ENCODE assay signal across 8 cellular contexts in genomic region chr6:3063733-3064700, GRCh38. TPM values are rescaled to one million over a fixed set of nuclear protein-coding genes. Genes with fewer than 3 reads are reported as not detected.
DNase-seq lines count a peak whose midpoint lies in the region; ATAC-seq and TF ChIP-seq lines count a peak whose summit lies in the region.

No MANE protein-coding gene starts in this region.

- H3K4me1 ChIP-seq in HCT116 (ENCODE audit: control insufficient read depth in 1 of 2, insufficient read depth in 2 of 2, low read length in 2 of 2) (peaks cover 22 to 38% of the 10 kb centered on the region in 2 experiments), adipocyte (ENCODE audit: control insufficient read depth, insufficient read depth, low read length) (peaks cover 7% of the 10 kb centered on the region), transverse colon (peaks cover 0 to 24% (median 13%) of the 10 kb centered on the region in 4 donors)

- H3K27ac ChIP-seq in HCT116 (ENCODE audit: low read depth, low read length), result peak overlapping the region; percentile 78
- H3K27ac ChIP-seq in transverse colon, result peak overlapping the region; percentile 91 to 99 (median 96)

- H3K79me2 ChIP-seq in HCT116 (ENCODE audit: insufficient read depth, low read length), result peaks cover 13% of the 10 kb centered on the region

- peak; percentile 87 for ATAC-seq in HCT116

- TF ChIP-seq CTCF in HCT116 (IDR thresholded peaks at IDR 0.05 in 2 of 3, conservative IDR thresholded peaks at IDR 0.05 in 1 of 3; ENCODE audit: borderline replicate concordance in 1 of 3, insufficient read depth in 1 of 3, low read depth in 2 of 3, low read length in 2 of 3) (no peak), transverse colon (IDR thresholded peaks at IDR 0.05) (no peak)

- BruUV-seq in HCT116 (replicated peaks; lab: Mats Ljungman, UMichigan), result TSS peak; percentile 21

- TF ChIP-seq RAD21 in HCT116 (IDR thresholded peaks at IDR 0.05; ENCODE audit: low read depth), result no peak

- intact Hi-C loops in HCT116 (cut with micrococcal nuclease) (loop anchor here (2.0 to 10.0 kb wide), 2 partner anchors 65 to 299 kb away; partner anchors contain the start of genes NQO2 and WRNIP1), cardiac septum (cut with DNase I) (no loop called here), transverse colon (cut with DNase I; ENCODE audit: low total_unique reads) (no loop called here)

- RAD21 ChIA-PET in HCT116 (lab: Charles Lee; ENCODE audit: low non-redundant PET in 1 of 2, low total read pairs in 2 of 2, uncharacterized antibody in 2 of 2, unreplicated experiment in 2 of 2), result interaction anchor here in 1 of 2 experiments (1.0 kb wide), 1 partner anchor 62 kb away, joined by 3 read pairs; no protein-coding TSS in a partner anchor

- H3K27me3 ChIP-seq in HCT116 (ENCODE audit: insufficient read depth, low read length), result no peaks in the 10 kb centered on the region
- no peaks in the 10 kb centered on the region for H3K27me3 ChIP-seq in adipocyte (replicated peaks; ENCODE audit: control insufficient read depth, insufficient read depth, low read length)
- no peaks in the 10 kb centered on the region for H3K27me3 ChIP-seq in transverse colon

- CTCF ChIA-PET in HCT116 (lab: Charles Lee), result interaction anchor here (0.7 to 1.0 kb wide), 3 partner anchors 62 to 112 kb away, joined by 3 to 5 read pairs (median 3); no protein-coding TSS in a partner anchor

- no peaks in the 10 kb centered on the region for H3K9me2 ChIP-seq in HCT116 (ENCODE audit: insufficient read depth)

- peak overlapping the region; percentile 63 to 73 for H3K4me3 ChIP-seq in HCT116 (replicated peaks in 1 of 2; ENCODE audit: low read depth in 1 of 2, low read length in 2 of 2)
- peak overlapping the region; percentile 93 for H3K4me3 ChIP-seq in adipocyte (ENCODE audit: low read length)
- peak overlapping the region; percentile 39 to 88 (median 72) for H3K4me3 ChIP-seq in transverse colon

- H3K4me2 ChIP-seq in HCT116 (ENCODE audit: low read length), result peak overlapping the region; percentile 91

- no peaks in the 10 kb centered on the region for H4K20me1 ChIP-seq in HCT116 (ENCODE audit: insufficient read depth)

- POLR2A ChIA-PET in HCT116 (lab: Charles Lee), result interaction anchor here (0.7 to 1.2 kb wide), 9 partner anchors 10 to 311 kb away, joined by 3 to 12 read pairs (median 4); partner anchors contain the start of gene NQO2

- H2AFZ ChIP-seq in HCT116 (ENCODE audit: low read depth, low read length, poor library complexity, severe bottlenecking), result no peak overlapping the region

- H3K36me3 ChIP-seq in HCT116 (ENCODE audit: control insufficient read depth in 1 of 2, insufficient read depth in 2 of 2, low read length in 2 of 2) (no peaks in the 10 kb centered on the region), adipocyte (ENCODE audit: control insufficient read depth, insufficient read depth, low read length, severe bottlenecking) (no peaks in the 10 kb centered on the region), transverse colon (no peaks in the 10 kb centered on the region)

- TF ChIP-seq EP300 in transverse colon (IDR thresholded peaks at IDR 0.05; ENCODE audit: low read depth), result no peak

- in situ Hi-C loops in transverse colon (cut with MboI; ENCODE audit: low pct_ligation_motif_present in 1 of 4, low pct_unique_long_range_greater_than_20kb in 1 of 4, low sequenced_read_pairs in 3 of 4), result no loop called here

- TF ChIP-seq POLR2A in HCT116 (IDR thresholded peaks at IDR 0.05; ENCODE audit: borderline replicate concordance, extremely low read depth, insufficient read depth, insufficient read length) (peak; percentile 88), transverse colon (IDR thresholded peaks at IDR 0.05) (peak; percentile 99)

- WGBS in transverse colon (ENCODE audit: low coverage in 1 of 2), 2 donors, result 0 to 1% methylated on average over 2 to 52 of the region's 85 CpGs

- DNase-seq in GM04504 (ENCODE audit: low read depth), result peak; percentile 82
- peak; percentile 86 for DNase-seq in HCT116 (ENCODE audit: low read depth, low spot score)
- DNase-seq in NCI-H1048 (lab: John Stamatoyannopoulos, UW), result peak; percentile 50
- DNase-seq in SW480 (ENCODE audit: low spot score), result peak; percentile 84
- peak; percentile 96 for DNase-seq in adipocyte (ENCODE audit: low read depth)
- DNase-seq in cardiac septum (ENCODE audit: low spot score), result peak; percentile 99
- peak; percentile 88 for DNase-seq in pons (ENCODE audit: low spot score)
- peak; percentile 97 for DNase-seq in transverse colon

- H3K9ac ChIP-seq in HCT116 (ENCODE audit: low read length) (peak overlapping the region; percentile 73), adipocyte (ENCODE audit: low read length) (peak overlapping the region; percentile 90)

- H3K9me3 ChIP-seq in HCT116 (ENCODE audit: control insufficient read depth in 1 of 2, insufficient read depth in 1 of 2, low read depth in 1 of 2, low read length in 2 of 2) (no peaks in the 10 kb centered on the region), adipocyte (ENCODE audit: control insufficient read depth, low read length) (no peaks in the 10 kb centered on the region), transverse colon (no peaks in the 10 kb centered on the region)

TF ChIP-seq in HCT116, 20 proteins besides CTCF, POLR2A, EP300 and RAD21:
- TF ChIP-seq TCF7L2 (IDR thresholded peaks at IDR 0.05; ENCODE audit: borderline replicate concordance, extremely low read depth, insufficient read depth, insufficient read length) (peak; percentile 29), ATF3 (IDR thresholded peaks at IDR 0.05) (no peak), YY1 (IDR thresholded peaks at IDR 0.05; ENCODE audit: extremely low read depth, insufficient replicate concordance, low read depth, low read length) (peak; percentile 10), SIN3A (IDR thresholded peaks at IDR 0.05; ENCODE audit: low read depth) (peak; percentile 77; the same call in 1 of the 2 replicates), EZH2 (IDR thresholded peaks at IDR 0.05) (no peak), POLR2AphosphoS5 (IDR thresholded peaks at IDR 0.05; ENCODE audit: low read depth, low read length) (peak; percentile 95), ZFX (IDR thresholded peaks at IDR 0.05) (peak; percentile 30; the same call in 1 of the 2 replicates)

RNA-seq across cellular contexts. Expression of gene RIPK1, which starts 4.3 kb away (rescaled TPM):
- total RNA-seq in HCT116 (2021; ENCODE audit: unreplicated experiment) (19.1 TPM), cardiac septum (8.2 TPM), transverse colon (10 to 100 TPM; 12.1 to 46.0 (median 34.6) TPM)
- polyA plus RNA-seq in HCT116 (2012), result 11.2 and 13.9 TPM in 2 replicates

RNA-seq across cellular contexts. Expression of gene BPHL, which starts 54.5 kb away (rescaled TPM):
- total RNA-seq in HCT116 (2021; ENCODE audit: unreplicated experiment) (31.3 TPM), cardiac septum (12.0 TPM), transverse colon (10 to 100 TPM; 16.1 to 32.5 (median 21.2) TPM)
- polyA plus RNA-seq in HCT116 (2012), result 13.4 and 17.5 TPM in 2 replicates

Comparison
In these comparisons a context has a peak if more than half of its experiments do, and no peak if none do; other contexts are left out.
1. Peak in every context shown above with its lines: DNase-seq, ATAC-seq, H3K4me3 ChIP-seq and H3K27ac ChIP-seq.